33 cellular contexts compared by ENCODE assay signal in genomic region chr17:49018673-49019215, GRCh38. TPM values are rescaled to one million over a fixed set of nuclear protein-coding genes. Genes with fewer than 3 reads are reported as not detected.
DNase-seq lines count a peak whose midpoint lies in the region; ATAC-seq and TF ChIP-seq lines count a peak whose summit lies in the region.
"Had no signal": no experiment of that assay in that cellular context is flagged by ENCODE, and none has a peak within 500 bp of the region (broad histone marks: within the 10 kb centered on the region; RNA-seq: fewer than 3 reads in every experiment).

No MANE protein-coding gene starts in this region.

- H3K14ac ChIP-seq in H9 (ENCODE audit: insufficient read depth, low read length) (no peak overlapping the region), trophoblast cell (ENCODE audit: low read length) (no peak overlapping the region)

- no peaks in the 10 kb centered on the region for H3K27me3 Mint-ChIP-seq in H9 (ENCODE audit: low read depth)
- H3K27me3 Mint-ChIP-seq in endodermal cell (ENCODE audit: insufficient read depth): no peaks in the 10 kb centered on the region

- H4K91ac ChIP-seq in H9 (ENCODE audit: insufficient read length, low read depth, low read length): no peak overlapping the region
- no peak overlapping the region for H4K91ac ChIP-seq in trophoblast cell (ENCODE audit: low read depth, low read length)

- H3K4me3 ChIP-seq in endodermal cell (ENCODE audit: low read length) (no peak overlapping the region), trophoblast cell (ENCODE audit: low read depth, low read length) (no peak overlapping the region)
- H3K4me3 ChIP-seq: BLaER1 treated with 17β-estradiol and CSF1 and Interleukin-3, amounts not matched to agents 10 nM and 100 nM; coronary artery; HAP-1; right atrium auricular region; thoracic aorta; vagina had no signal

- H3K4me2 ChIP-seq in H9 (ENCODE audit: insufficient read depth, insufficient read length, low read length) (no peak overlapping the region), trophoblast cell (ENCODE audit: low read length) (no peak overlapping the region)
- H3K4me2 ChIP-seq: BLaER1 treated with 17β-estradiol and CSF1 and Interleukin-3, amounts not matched to agents 10 nM and 100 nM had no signal

- H4K20me1 ChIP-seq in H9 (ENCODE audit: control insufficient read depth, insufficient read depth, insufficient read length): peaks cover 2% of the 10 kb centered on the region

- H3K9ac ChIP-seq in H9 (ENCODE audit: extremely low read depth, insufficient read length, low read length) (no peak overlapping the region), endodermal cell (ENCODE audit: extremely low read depth, low read length, poor library complexity, severe bottlenecking) (no peak overlapping the region), trophoblast cell (ENCODE audit: low read length) (no peak overlapping the region)
- H3K9ac ChIP-seq: BLaER1 treated with 17β-estradiol and CSF1 and Interleukin-3, amounts not matched to agents 10 nM and 100 nM had no signal

- H3K9me3 ChIP-seq in H9 (ENCODE audit: control insufficient read depth, low read depth, low read length) (no peaks in the 10 kb centered on the region), endodermal cell (ENCODE audit: control insufficient read depth, low read length) (no peaks in the 10 kb centered on the region), trophoblast cell (ENCODE audit: insufficient read depth, low read depth, low read length) (no peaks in the 10 kb centered on the region)
- H3K9me3 ChIP-seq: BLaER1 treated with 17β-estradiol and CSF1 and Interleukin-3, amounts not matched to agents 10 nM and 100 nM; HAP-1; neutrophil; right atrium auricular region; thoracic aorta; vagina had no signal

- H3K36me3 Mint-ChIP-seq in H9 (ENCODE audit: insufficient read depth in 1 of 3, low read depth in 3 of 3): peaks cover 33 to 46% (median 43%) of the 10 kb centered on the region in 3 experiments; a peak in 6 of 7 replicates
- H3K36me3 Mint-ChIP-seq in endodermal cell (ENCODE audit: low read depth): peaks cover 39% of the 10 kb centered on the region
- H3K36me3 Mint-ChIP-seq: activated naive CD4-positive, alpha-beta T cell treated with anti-CD3 and anti-CD28 coated beads, Interleukin-2, amount 50 U/mL, for 24 hours; immature natural killer cell had no signal

- H3K4me3 Mint-ChIP-seq in H9: no peak overlapping the region
- H3K4me3 Mint-ChIP-seq in endodermal cell: no peak overlapping the region
- H3K4me3 Mint-ChIP-seq: activated CD4-positive, alpha-beta T cell treated with anti-CD3 and anti-CD28 coated beads, Interleukin-2, amount 10 ng/mL, durations not matched to agents 24 days and 14 days; activated naive CD4-positive, alpha-beta T cell treated with anti-CD3 and anti-CD28 coated beads, Interleukin-2, amount 50 U/mL, for 24 hours; immature natural killer cell; stimulated activated naive CD8-positive, alpha-beta T cell treated with anti-CD3 and anti-CD28 coated beads, Interleukin-15, Interleukin-2, amounts not matched to agents 100 ng/mL and 50 ng/mL, for 24 hours had no signal

- H2BK5ac ChIP-seq in H9 (ENCODE audit: insufficient read length, low read length): no peak overlapping the region
- H2BK5ac ChIP-seq in trophoblast cell (ENCODE audit: low read depth, low read length, poor library complexity): no peak overlapping the region

- H3K23me2 ChIP-seq in H9 (ENCODE audit: insufficient read length, low read depth, low read length, poor library complexity, severe bottlenecking): peaks cover 10% of the 10 kb centered on the region

- H4K12ac ChIP-seq in trophoblast cell (ENCODE audit: low read depth, low read length): no peak overlapping the region

- DNase-seq in H9: peak; percentile 2
- peak; percentile 49 for DNase-seq in NCI-H82 treated with DMSO at 0.1 percent for 48 hours (lab: John Stamatoyannopoulos, UW; ENCODE audit: unreplicated experiment)
- DNase-seq in endodermal cell: peak; percentile 44
- no peak for DNase-seq in trophoblast cell
- DNase-seq in RKO (ENCODE audit: low spot score): no peak
- DNase-seq: activated CD4-positive, alpha-beta T cell treated with anti-CD3 and anti-CD28 coated beads, Interleukin-2, amount 10 ng/mL, durations not matched to agents 24 days and 14 days; activated CD8-positive, alpha-beta memory T cell treated with anti-CD3 and anti-CD28 coated beads for 24 hours; DMS153; effector memory CD4-positive, alpha-beta T cell; immature natural killer cell; KBM-7; NCI-H1092 treated with DMSO at 0.1 percent for 48 hours; NCI-H187 treated with DMSO at 0.1 percent for 48 hours; NCI-H2171 treated with DMSO at 0.1 percent for 48 hours; NCI-H510A treated with DMSO at 0.1 percent for 48 hours; PC-3; posterior cingulate gyrus; Right ventricle myocardium superior; stimulated activated CD8-positive, alpha-beta memory T cell treated with anti-CD3 and anti-CD28 coated beads, Interleukin-4, amount 100 ng/mL, for 48 hours had no signal

- H4K5ac ChIP-seq in H9 (ENCODE audit: insufficient read length, low read depth, low read length): no peak overlapping the region

- H3K56ac ChIP-seq in H9 (ENCODE audit: insufficient read length, low read depth, low read length): no peak overlapping the region

- H3K4ac ChIP-seq in H9 (ENCODE audit: low read depth, low read length) (no peak overlapping the region), trophoblast cell (ENCODE audit: low read depth, low read length) (peak overlapping the region; percentile 73)

- ATAC-seq in HG03457 (IDR thresholded peaks at IDR 0.05; ENCODE audit: unreplicated experiment) (no peak), HG02759 (IDR thresholded peaks at IDR 0.05; ENCODE audit: unreplicated experiment) (no peak)
- ATAC-seq: left lobe of liver, PC-3 had no signal

- no peak overlapping the region for H3K18ac ChIP-seq in H9 (ENCODE audit: insufficient read length, low read depth, low read length)
- no peak overlapping the region for H3K18ac ChIP-seq in trophoblast cell (ENCODE audit: low read length)

- H3K27me3 ChIP-seq in H9 (ENCODE audit: insufficient read depth, low read length): no peaks in the 10 kb centered on the region
- no peaks in the 10 kb centered on the region for H3K27me3 ChIP-seq in endodermal cell (ENCODE audit: control insufficient read depth, insufficient read depth, low read length, poor library complexity, severe bottlenecking)
- no peaks in the 10 kb centered on the region for H3K27me3 ChIP-seq in trophoblast cell (ENCODE audit: insufficient read depth, low read length)
- H3K27me3 ChIP-seq: vagina had no signal

- no peak overlapping the region for H3T11ph ChIP-seq in H9 (ENCODE audit: low read length)

- no peak for TF ChIP-seq CTCF in H9 (conservative IDR thresholded peaks at IDR 0.05)
- no peak for TF ChIP-seq CTCF in endodermal cell (conservative IDR thresholded peaks at IDR 0.05)

- H2AK5ac ChIP-seq in H9 (ENCODE audit: insufficient read length, low read length) (no peak overlapping the region), trophoblast cell (ENCODE audit: low read length) (no peak overlapping the region)

- H3K4me1 Mint-ChIP-seq in H9 (peaks cover 74 to 80% of the 10 kb centered on the region in 2 experiments), endodermal cell (peaks cover 68% of the 10 kb centered on the region)
- H3K4me1 Mint-ChIP-seq: activated CD4-positive, alpha-beta T cell treated with anti-CD3 and anti-CD28 coated beads, Interleukin-2, amount 10 ng/mL, durations not matched to agents 24 days and 14 days; activated naive CD4-positive, alpha-beta T cell treated with anti-CD3 and anti-CD28 coated beads, Interleukin-2, amount 50 U/mL, for 24 hours; immature natural killer cell had no signal

- H2AFZ ChIP-seq in H9 (ENCODE audit: low read length) (no peak overlapping the region), trophoblast cell (ENCODE audit: insufficient read depth, low read length, poor library complexity) (no peak overlapping the region)

- H3K79me1 ChIP-seq in H9 (ENCODE audit: insufficient read depth, low read depth, low read length, poor library complexity, severe bottlenecking) (peaks cover 11% of the 10 kb centered on the region), trophoblast cell (ENCODE audit: low read length) (peaks cover 25% of the 10 kb centered on the region)

- H2BK20ac ChIP-seq in H9 (ENCODE audit: low read depth, low read length, poor library complexity, severe bottlenecking): no peak overlapping the region

- no peak overlapping the region for H2BK15ac ChIP-seq in H9 (ENCODE audit: low read depth, low read length)

- no peak overlapping the region for H3K23ac ChIP-seq in H9 (ENCODE audit: insufficient read length, low read depth, low read length)
- no peak overlapping the region for H3K23ac ChIP-seq in trophoblast cell (ENCODE audit: low read length)

- H2BK12ac ChIP-seq in H9 (ENCODE audit: insufficient read length, low read depth, low read length) (no peak overlapping the region), trophoblast cell (ENCODE audit: low read length) (no peak overlapping the region)

- H3K27ac Mint-ChIP-seq in H9: peak overlapping the region in 1 of 3 experiments; percentile 96; a peak in 3 of 7 replicates
- peak overlapping the region; percentile 26 for H3K27ac Mint-ChIP-seq in endodermal cell
- H3K27ac Mint-ChIP-seq: activated CD4-positive, alpha-beta T cell treated with anti-CD3 and anti-CD28 coated beads, Interleukin-2, amount 10 ng/mL, durations not matched to agents 24 days and 14 days; activated naive CD4-positive, alpha-beta T cell treated with anti-CD3 and anti-CD28 coated beads, Interleukin-2, amount 50 U/mL, for 24 hours; immature natural killer cell; stimulated activated naive CD8-positive, alpha-beta T cell treated with anti-CD3 and anti-CD28 coated beads, Interleukin-15, Interleukin-2, amounts not matched to agents 100 ng/mL and 50 ng/mL, for 24 hours had no signal

- H2BK120ac ChIP-seq in H9 (ENCODE audit: low read depth, low read length, poor library complexity, severe bottlenecking) (no peak overlapping the region), trophoblast cell (ENCODE audit: insufficient read depth, low read length, poor library complexity) (no peak overlapping the region)

- no CpG with 5 or more reads among the region's 1 CpG for WGBS in H9 (ENCODE audit: extremely low coverage, insufficient read length, low lambda C conversion rate)
- 89 to 100% methylated on average over 1 of the region's 1 CpG for WGBS in endodermal cell (ENCODE audit: insufficient coverage in 1 of 2, insufficient read length in 1 of 2), 2 experiments
- WGBS in trophoblast cell (ENCODE audit: extremely low coverage, insufficient coverage, insufficient read length): no CpG with 5 or more reads among the region's 1 CpG

- H3K27ac ChIP-seq in H9 (ENCODE audit: insufficient read length, low read depth, low read length): no peak overlapping the region
- no peak overlapping the region for H3K27ac ChIP-seq in endodermal cell (ENCODE audit: low read depth, low read length)
- H3K27ac ChIP-seq in trophoblast cell (ENCODE audit: low read depth, low read length): peak overlapping the region; percentile 20
- H3K27ac ChIP-seq: BLaER1 treated with 17β-estradiol and CSF1 and Interleukin-3, amounts not matched to agents 10 nM and 100 nM; coronary artery; neutrophil; right atrium auricular region; thoracic aorta; vagina had no signal

- H3K4me1 ChIP-seq in H9 (ENCODE audit: insufficient read depth, low read length): peaks cover 46% of the 10 kb centered on the region
- H3K4me1 ChIP-seq in endodermal cell (ENCODE audit: control insufficient read depth, insufficient read depth, low read length): peaks cover 40% of the 10 kb centered on the region
- H3K4me1 ChIP-seq in trophoblast cell (ENCODE audit: control insufficient read depth in 1 of 2, insufficient read depth in 2 of 2, low read length in 2 of 2): peaks cover 43 to 46% of the 10 kb centered on the region in 2 experiments

- no peaks in the 10 kb centered on the region for H3K9me3 Mint-ChIP-seq in H9
- H3K9me3 Mint-ChIP-seq in endodermal cell: no peaks in the 10 kb centered on the region
- H3K9me3 Mint-ChIP-seq: activated CD4-positive, alpha-beta T cell treated with anti-CD3 and anti-CD28 coated beads, Interleukin-2, amount 10 ng/mL, durations not matched to agents 24 days and 14 days; activated naive CD4-positive, alpha-beta T cell treated with anti-CD3 and anti-CD28 coated beads, Interleukin-2, amount 50 U/mL, for 24 hours; immature natural killer cell; stimulated activated naive CD8-positive, alpha-beta T cell treated with anti-CD3 and anti-CD28 coated beads, Interleukin-15, Interleukin-2, amounts not matched to agents 100 ng/mL and 50 ng/mL, for 24 hours had no signal

- H3K79me2 ChIP-seq in H9 (ENCODE audit: insufficient read depth, low read length) (peaks cover 58% of the 10 kb centered on the region; the same call in 1 of the 2 replicates), trophoblast cell (ENCODE audit: control insufficient read depth, insufficient read depth, low read length, poor library complexity) (peaks cover 38% of the 10 kb centered on the region)

- peaks cover 47% of the 10 kb centered on the region for H3K36me3 ChIP-seq in endodermal cell (ENCODE audit: control insufficient read depth, insufficient read depth, low read length)
- H3K36me3 ChIP-seq in trophoblast cell (ENCODE audit: control insufficient read depth in 1 of 2, insufficient read depth in 2 of 2, low read length in 2 of 2): peaks cover 20 to 21% of the 10 kb centered on the region in 2 experiments
- H3K36me3 ChIP-seq: BLaER1 treated with 17β-estradiol and CSF1 and Interleukin-3, amounts not matched to agents 10 nM and 100 nM; neutrophil; right atrium auricular region; thoracic aorta; vagina had no signal

- H4K8ac ChIP-seq in H9 (replicated peaks; ENCODE audit: insufficient read length, low read depth, low read length): no peak overlapping the region
- no peak overlapping the region for H4K8ac ChIP-seq in trophoblast cell (ENCODE audit: low read depth, low read length)

RNA-seq across cellular contexts. Expression of gene IGF2BP1, which starts 21.6 kb away (rescaled TPM):
- total RNA-seq in H9 (2021) (432 and 434 TPM in 2 replicates), endodermal cell (100 to 1,000 TPM; 333 to 360 TPM)
- 139 TPM for polyA plus RNA-seq in endodermal cell (2013, experiment 1 of 2)
- polyA plus RNA-seq in endodermal cell (2013, experiment 2 of 2): 139 TPM
- polyA plus RNA-seq in trophoblast cell (2013): 159 and 165 TPM in 2 replicates
- total RNA-seq: activated CD4-positive, alpha-beta T cell treated with anti-CD3 and anti-CD28 coated beads, Interleukin-2, amount 10 ng/mL, durations not matched to agents 24 days and 14 days; right atrium auricular region; Right ventricle myocardium superior; vagina had no signal
- polyA plus RNA-seq: immature natural killer cell had no signal

RNA-seq across cellular contexts. Expression of gene GIP, which starts 50.3 kb away (rescaled TPM):
- not detected in 2 replicates for total RNA-seq in H9 (2021)
- 1 to 10 TPM in 1 of 2 donors, not detected in 1; 1.1 TPM for total RNA-seq in endodermal cell
- not detected for polyA plus RNA-seq in endodermal cell (2013, experiment 1 of 2)
- polyA plus RNA-seq in endodermal cell (2013, experiment 2 of 2): 0.87 TPM
- 0.52 and 1.00 TPM in 2 replicates for polyA plus RNA-seq in trophoblast cell (2013)
- total RNA-seq: activated CD4-positive, alpha-beta T cell treated with anti-CD3 and anti-CD28 coated beads, Interleukin-2, amount 10 ng/mL, durations not matched to agents 24 days and 14 days; epithelial cell of proximal tubule; left lobe of liver; M059J; PC-3; right atrium auricular region; Right ventricle myocardium superior; thoracic aorta; vagina had no signal
- polyA plus RNA-seq: immature natural killer cell had no signal

Comparison
In these comparisons a context has a peak if more than half of its experiments do, and no peak if none do; other contexts are left out.
1. DNase-seq: peak in H9 (single experiment), NCI-H82 treated with DMSO at 0.1 percent for 48 hours (single experiment) and endodermal cell (single experiment); none in trophoblast cell (0 of 2) and RKO (single experiment).